In genomic region chr15:35557544-35557943, GRCh38 we compare ENCODE assay signal across 13 cellular contexts. TPM values are rescaled to one million over a fixed set of nuclear protein-coding genes. Genes with fewer than 3 reads are reported as not detected.
A peak's percentile ranks its signal among the peaks of the same experiment; 100 is the strongest.
DNase-seq lines count a peak whose midpoint lies in the region; ATAC-seq, FAIRE-seq and TF ChIP-seq lines count a peak whose summit lies in the region.
"Had no signal": no experiment of that assay in that cellular context is flagged by ENCODE, and none has a peak within 500 bp of the region (broad histone marks: within the 10 kb centered on the region; RNA-seq: fewer than 3 reads in every experiment).

No MANE protein-coding gene starts in this region.

- ATAC-seq in activated CD4-positive, alpha-beta T cell treated with anti-CD3 and anti-CD28 coated beads for 36 hours = peak; percentile 88
- peak; percentile 68 for ATAC-seq in stimulated activated effector memory CD8-positive, alpha-beta T cell treated with anti-CD3 and anti-CD28 coated beads, Interleukin-12 subunit alpha, Interleukin-12 subunit beta, amount 100 ng/mL, for 72 hours
- no peak for ATAC-seq in GM21723 (IDR thresholded peaks at IDR 0.05; ENCODE audit: unreplicated experiment)
- ATAC-seq: heart right ventricle had no signal

- peaks cover 11% of the 10 kb centered on the region for H3K4me1 Mint-ChIP-seq in activated CD4-positive, alpha-beta T cell treated with anti-CD3 and anti-CD28 coated beads for 36 hours
- H3K4me1 Mint-ChIP-seq in stimulated activated effector memory CD8-positive, alpha-beta T cell treated with anti-CD3 and anti-CD28 coated beads, Interleukin-12 subunit alpha, Interleukin-12 subunit beta, amount 100 ng/mL, for 72 hours = no peaks in the 10 kb centered on the region

- H3K36me3 Mint-ChIP-seq in activated CD4-positive, alpha-beta T cell treated with anti-CD3 and anti-CD28 coated beads for 36 hours (ENCODE audit: low read depth) = no peaks in the 10 kb centered on the region
- no peaks in the 10 kb centered on the region for H3K36me3 Mint-ChIP-seq in stimulated activated effector memory CD8-positive, alpha-beta T cell treated with anti-CD3 and anti-CD28 coated beads, Interleukin-12 subunit alpha, Interleukin-12 subunit beta, amount 100 ng/mL, for 72 hours

- no peak overlapping the region for H3K4me3 ChIP-seq in epithelial cell of proximal tubule (ENCODE audit: low read depth, low read length)
- H3K4me3 ChIP-seq: heart right ventricle had no signal

- no peak for FAIRE-seq in RCC 7860 (lab: Jason Lieb, UNC)

- H3K27me3 Mint-ChIP-seq in activated CD4-positive, alpha-beta T cell treated with anti-CD3 and anti-CD28 coated beads for 36 hours = peaks cover 2% of the 10 kb centered on the region

- H3K4me3 Mint-ChIP-seq in activated CD4-positive, alpha-beta T cell treated with anti-CD3 and anti-CD28 coated beads for 36 hours = no peak overlapping the region
- no peak overlapping the region for H3K4me3 Mint-ChIP-seq in stimulated activated effector memory CD8-positive, alpha-beta T cell treated with anti-CD3 and anti-CD28 coated beads, Interleukin-12 subunit alpha, Interleukin-12 subunit beta, amount 100 ng/mL, for 72 hours
- H3K4me3 Mint-ChIP-seq: T-helper 1 cell treated with Interleukin-12 subunit alpha and Interleukin-12 subunit beta and Interleukin-4 antibody, amounts not matched to agents 30 μg/mL and 1 μg/mL, for 36 hours had no signal

- POLR2A ChIA-PET in activated CD4-positive, alpha-beta T cell treated with anti-CD3 and anti-CD28 coated beads for 36 hours (lab: Charles Lee) = no interaction called here

- peak overlapping the region; percentile 27 for H3K27ac Mint-ChIP-seq in activated CD4-positive, alpha-beta T cell treated with anti-CD3 and anti-CD28 coated beads for 36 hours
- no peak overlapping the region for H3K27ac Mint-ChIP-seq in stimulated activated effector memory CD8-positive, alpha-beta T cell treated with anti-CD3 and anti-CD28 coated beads, Interleukin-12 subunit alpha, Interleukin-12 subunit beta, amount 100 ng/mL, for 72 hours
- H3K27ac Mint-ChIP-seq: T-helper 1 cell treated with Interleukin-12 subunit alpha and Interleukin-12 subunit beta and Interleukin-4 antibody, amounts not matched to agents 30 μg/mL and 1 μg/mL, for 36 hours had no signal

- intact Hi-C loops in activated CD4-positive, alpha-beta T cell treated with anti-CD3 and anti-CD28 coated beads for 36 hours (cut with DNase I, micrococcal nuclease) = no loop called here

- peak; percentile 8 for DNase-seq in activated CD4-positive, alpha-beta T cell treated with anti-CD3 and anti-CD28 coated beads for 36 hours
- no peak for DNase-seq in activated CD4-positive, alpha-beta T cell treated with anti-CD3 and anti-CD28 coated beads for 1 hour
- DNase-seq in RCC 7860 (ENCODE audit: low spot score) = peak; percentile 45
- DNase-seq in epithelial cell of proximal tubule (ENCODE audit: low read depth) = peak; percentile 63
- no peak for DNase-seq in stimulated activated effector memory CD8-positive, alpha-beta T cell treated with anti-CD3 and anti-CD28 coated beads, Interleukin-12 subunit alpha, Interleukin-12 subunit beta, amount 100 ng/mL, for 72 hours (ENCODE audit: low spot score in 2 of 2)
- DNase-seq in NCI-H510A (lab: John Stamatoyannopoulos, UW) = no peak
- DNase-seq in SKM-1 treated with dmso at 0.1 percent for 144 hours (lab: John Stamatoyannopoulos, UW; ENCODE audit: unreplicated experiment) = no peak
- DNase-seq: AML-193; central memory CD4-positive, alpha-beta T cell; heart right ventricle; NCI-H446 treated with DMSO at 0.1 percent for 48 hours had no signal

- no peaks in the 10 kb centered on the region for H3K9me3 Mint-ChIP-seq in activated CD4-positive, alpha-beta T cell treated with anti-CD3 and anti-CD28 coated beads for 36 hours (ENCODE audit: low read depth)
- H3K9me3 Mint-ChIP-seq in stimulated activated effector memory CD8-positive, alpha-beta T cell treated with anti-CD3 and anti-CD28 coated beads, Interleukin-12 subunit alpha, Interleukin-12 subunit beta, amount 100 ng/mL, for 72 hours = no peaks in the 10 kb centered on the region
- H3K9me3 Mint-ChIP-seq: T-helper 1 cell treated with Interleukin-12 subunit alpha and Interleukin-12 subunit beta and Interleukin-4 antibody, amounts not matched to agents 30 μg/mL and 1 μg/mL, for 36 hours had no signal

- TF ChIP-seq CTCF in epithelial cell of proximal tubule (conservative IDR thresholded peaks at IDR 0.05; ENCODE audit: low read depth, low read length) = no peak

- CTCF ChIA-PET in activated CD4-positive, alpha-beta T cell treated with anti-CD3 and anti-CD28 coated beads for 36 hours (lab: Charles Lee) = interaction anchor here (0.7 kb wide), 1 partner anchor 150 kb away, joined by 3 read pairs; no protein-coding TSS in a partner anchor

RNA-seq across cellular contexts. Expression of gene DPH6, which starts 11.6 kb away (rescaled TPM):
- 10 to 100 TPM in 1 of 2 experiments, 1 to 10 TPM in 1; 8.1 to 14.0 TPM for total RNA-seq in activated CD4-positive, alpha-beta T cell treated with anti-CD3 and anti-CD28 coated beads for 36 hours
- total RNA-seq in epithelial cell of proximal tubule = 10.0 and 19.6 TPM in 2 replicates

Comparison
In these comparisons a context has a peak if more than half of its experiments do, and no peak if none do; other contexts are left out.
1. DNase-seq: peak in activated CD4-positive, alpha-beta T cell treated with anti-CD3 and anti-CD28 coated beads for 36 hours (single experiment), RCC 7860 (single experiment) and epithelial cell of proximal tubule (single experiment); none in activated CD4-positive, alpha-beta T cell treated with anti-CD3 and anti-CD28 coated beads for 1 hour (single experiment), stimulated activated effector memory CD8-positive, alpha-beta T cell treated with anti-CD3 and anti-CD28 coated beads, Interleukin-12 subunit alpha, Interleukin-12 subunit beta, amount 100 ng/mL, for 72 hours (0 of 2), NCI-H510A (single experiment) and SKM-1 treated with dmso at 0.1 percent for 144 hours (single experiment).